30 cellular contexts compared by ENCODE assay signal in genomic region chr9:91023741-91024140, GRCh38.
"Had no signal": no experiment of that assay in that cellular context is flagged by ENCODE, and none has a peak within 500 bp of the region (broad histone marks: within the 10 kb centered on the region; RNA-seq: fewer than 3 reads in every experiment).

No MANE protein-coding gene starts in this region.

- DNase-seq: activated CD4-positive, alpha-beta T cell treated with anti-CD3 and anti-CD28 coated beads, Interleukin-2, amount 50 U/mL, for 1 hour; activated CD8-positive, alpha-beta T cell treated with anti-CD3 and anti-CD28 coated beads for 36 hours; activated gamma-delta T cell; activated naive CD4-positive, alpha-beta T cell treated with Interleukin-2 at 50 U/mL for 16 hours; activated naive CD8-positive, alpha-beta T cell treated with anti-CD3 and anti-CD28 coated beads, Interleukin-2, amount 10 ng/mL, durations not matched to agents 7 days and 5 days; activated T-cell treated with anti-CD3 and anti-CD28 coated beads, Interleukin-2, amount 50 U/mL, for 24 hours; caudate nucleus; Karpas-422; KBM-7; NCI-H1105; NCI-H1417 treated with DMSO at 0.1 percent for 48 hours; NCI-H1694; NCI-H1930; NCI-H2081 treated with DMSO at 0.1 percent for 48 hours; NCI-H226; NCI-H446 treated with DMSO at 0.1 percent for 48 hours; NCI-H524; NK-92 treated with Interleukin-12 subunit alpha and Interleukin-12 subunit beta, amount 100 ng/mL, for 24 hours; PC-3; Peyer's patch; RPMI8226; SHP77 treated with DMSO at 0.1 percent for 48 hours; SK-N-SH had no signal

- H3K4me1 Mint-ChIP-seq: activated naive CD4-positive, alpha-beta T cell treated with anti-CD3 and anti-CD28 coated beads, Interleukin-2, amount 50 U/mL, for 24 hours; activated naive CD8-positive, alpha-beta T cell treated with anti-CD3 and anti-CD28 coated beads, Interleukin-2, amount 10 ng/mL, durations not matched to agents 7 days and 5 days; brain had no signal

- H3K9me3 Mint-ChIP-seq: activated CD8-positive, alpha-beta T cell treated with anti-CD3 and anti-CD28 coated beads for 36 hours; activated naive CD4-positive, alpha-beta T cell treated with anti-CD3 and anti-CD28 coated beads, Interleukin-2, amount 50 U/mL, for 24 hours; activated T-cell treated with anti-CD3 and anti-CD28 coated beads, Interleukin-2, amount 50 U/mL, for 24 hours had no signal

- H3K27ac Mint-ChIP-seq: activated CD8-positive, alpha-beta T cell treated with anti-CD3 and anti-CD28 coated beads for 36 hours; activated naive CD4-positive, alpha-beta T cell treated with anti-CD3 and anti-CD28 coated beads, Interleukin-2, amount 50 U/mL, for 24 hours; activated naive CD8-positive, alpha-beta T cell treated with anti-CD3 and anti-CD28 coated beads, Interleukin-2, amount 10 ng/mL, durations not matched to agents 7 days and 5 days; activated T-cell treated with anti-CD3 and anti-CD28 coated beads, Interleukin-2, amount 50 U/mL, for 24 hours; activated T-helper 2 cell treated with anti-CD3 and anti-CD28 coated beads, Interferon-gamma antibody, Interleukin-2, Interleukin-4, amounts not matched to agents 10 μg/mL and 5 μg/mL and 100 μg/mL, durations not matched to agents 14 hours and 24 hours and 36 hours; brain; IgD-negative memory B cell; T-helper 1 cell treated with Interleukin-12 subunit alpha and Interleukin-12 subunit beta and Interleukin-4 antibody, amounts not matched to agents 30 μg/mL and 1 μg/mL, for 36 hours; T-helper 2 cell treated with Interferon-gamma antibody and Interleukin-4, amounts not matched to agents 5 μg/mL and 100 μg/mL, for 36 hours had no signal

- H3K4me3 ChIP-seq: Peyer's patch, SJSA1 had no signal

- H3K4me1 ChIP-seq: Peyer's patch, SJSA1 had no signal

- H3K36me3 ChIP-seq: Peyer's patch, SJSA1 had no signal

- H3K4me3 Mint-ChIP-seq: activated CD8-positive, alpha-beta T cell treated with anti-CD3 and anti-CD28 coated beads for 36 hours; activated naive CD4-positive, alpha-beta T cell treated with anti-CD3 and anti-CD28 coated beads, Interleukin-2, amount 50 U/mL, for 24 hours; activated naive CD8-positive, alpha-beta T cell treated with anti-CD3 and anti-CD28 coated beads, Interleukin-2, amount 10 ng/mL, durations not matched to agents 7 days and 5 days; activated T-cell treated with anti-CD3 and anti-CD28 coated beads, Interleukin-2, amount 50 U/mL, for 24 hours; brain; IgD-negative memory B cell; T-helper 1 cell treated with Interleukin-12 subunit alpha and Interleukin-12 subunit beta and Interleukin-4 antibody, amounts not matched to agents 30 μg/mL and 1 μg/mL, for 36 hours; T-helper 2 cell treated with Interferon-gamma antibody and Interleukin-4, amounts not matched to agents 5 μg/mL and 100 μg/mL, for 36 hours had no signal

- H3K36me3 Mint-ChIP-seq: activated naive CD4-positive, alpha-beta T cell treated with anti-CD3 and anti-CD28 coated beads, Interleukin-2, amount 50 U/mL, for 24 hours; brain had no signal

- H3K4me2 ChIP-seq: SK-N-SH had no signal

- H3K27ac ChIP-seq: Peyer's patch, SJSA1 had no signal

- H3K9ac ChIP-seq: SK-N-SH had no signal

- H3K9me3 ChIP-seq: Peyer's patch, SJSA1, SK-N-SH had no signal

- H3K27me3 ChIP-seq: Peyer's patch, SJSA1 had no signal

- ATAC-seq: activated CD8-positive, alpha-beta T cell treated with anti-CD3 and anti-CD28 coated beads for 36 hours; PC-3 had no signal
